22 cellular contexts compared by ENCODE assay signal in genomic region chr7:137976700-137977099, GRCh38. TPM values are rescaled to one million over a fixed set of nuclear protein-coding genes. Genes with fewer than 3 reads are reported as not detected.
DNase-seq lines count a peak whose midpoint lies in the region; ATAC-seq, FAIRE-seq and TF ChIP-seq lines count a peak whose summit lies in the region.
"Had no signal": no experiment of that assay in that cellular context is flagged by ENCODE, and none has a peak within 500 bp of the region (broad histone marks: within the 10 kb centered on the region; RNA-seq: fewer than 3 reads in every experiment).

No MANE protein-coding gene starts in this region.

- H3K4me3 ChIP-seq in K562 (no peak overlapping the region), subcutaneous abdominal adipose tissue (ENCODE audit: low read depth in 1 of 5, low read length in 5 of 5) (no peak overlapping the region)

- H3K9ac ChIP-seq in H9 (ENCODE audit: extremely low read depth, insufficient read length, low read length) (no peak overlapping the region), K562 (ENCODE audit: insufficient read depth in 1 of 2, low read depth in 2 of 2, low read length in 2 of 2) (no peak overlapping the region), subcutaneous abdominal adipose tissue (ENCODE audit: low read length in 5 of 5) (peak overlapping the region in 1 of 5 donors; percentile 58)

- H2AK5ac ChIP-seq in H9 (ENCODE audit: insufficient read length, low read length): no peak overlapping the region

- peak overlapping the region in 2 of 3 experiments; percentile 59 to 82; a peak in 1 of 7 replicates for H3K27ac Mint-ChIP-seq in H9
- peak overlapping the region; percentile 59 to 95 (median 94) for H3K27ac Mint-ChIP-seq in nephron
- peak overlapping the region in 1 of 2 donors; percentile 42 for H3K27ac Mint-ChIP-seq in natural killer cell
- H3K27ac Mint-ChIP-seq: activated B cell treated with CpG ODN at 0.5 μM for 24 hours; activated naive CD8-positive, alpha-beta T cell treated with anti-CD3 and anti-CD28 coated beads, Interleukin-2, amount 50 U/mL, for 24 hours; natural killer cell treated with Interleukin-12 subunit alpha and Interleukin-12 subunit beta and Interleukin-15 and Interleukin-18, amount 100 ng/mL, for 72 hours; stimulated activated naive B cell treated with anti-CD40 and anti-IgM and Interleukin-4, amounts not matched to agents 10 μg/mL and 1 μg/mL and 100 μg/mL, for 72 hours had no signal

- in situ Hi-C loops in K562 (cut with MboI): no loop called here

- H3T11ph ChIP-seq in H9 (ENCODE audit: low read length): no peak overlapping the region

- no peaks in the 10 kb centered on the region; the same call in 1 of the 2 replicates for H3K4me1 ChIP-seq in H9 (ENCODE audit: insufficient read depth, low read length)
- H3K4me1 ChIP-seq in K562 (replicated peaks in 1 of 2; ENCODE audit: control insufficient read depth in 2 of 2, insufficient read depth in 2 of 2, low read length in 2 of 2): peaks cover 16 to 36% of the 10 kb centered on the region in 2 experiments
- H3K4me1 ChIP-seq in subcutaneous abdominal adipose tissue (ENCODE audit: control insufficient read depth in 5 of 5, insufficient read depth in 5 of 5, low read length in 5 of 5): peaks cover 6 to 66% (median 47%) of the 10 kb centered on the region in 5 donors

- H3K36me3 ChIP-seq in K562 (ENCODE audit: control insufficient read depth, insufficient read depth, low read length) (peaks cover 3% of the 10 kb centered on the region), subcutaneous abdominal adipose tissue (ENCODE audit: control insufficient read depth in 5 of 5, insufficient read depth in 5 of 5, low read length in 5 of 5) (no peaks in the 10 kb centered on the region)

- TF ChIP-seq POLR2A in K562 (conservative IDR thresholded peaks at IDR 0.05): no peak

- H2AFZ ChIP-seq in H9 (ENCODE audit: low read length): no peak overlapping the region
- H2AFZ ChIP-seq in K562 (ENCODE audit: low read depth, low read length): no peak overlapping the region

- POLR2A ChIA-PET in K562 (lab: Yijun Ruan, JAX): interaction anchor here (0.5 to 1.5 kb wide), 6 partner anchors 8 to 384 kb away, joined by 3 to 6 read pairs (median 3); no protein-coding TSS in a partner anchor

- H3K4me2 ChIP-seq in H9 (ENCODE audit: insufficient read depth, insufficient read length, low read length): no peak overlapping the region
- peak overlapping the region; percentile 40 for H3K4me2 ChIP-seq in K562 (ENCODE audit: insufficient read depth, low read length)

- peak; percentile 15 for FAIRE-seq in K562 (lab: Jason Lieb, UNC)
- FAIRE-seq: GM19239, kidney had no signal

- H4K5ac ChIP-seq in H9 (ENCODE audit: insufficient read length, low read depth, low read length): no peak overlapping the region

- TF ChIP-seq CTCF in H9 (conservative IDR thresholded peaks at IDR 0.05) (no peak), K562 (IDR thresholded peaks at IDR 0.05 in 2 of 3, conservative IDR thresholded peaks at IDR 0.05 in 1 of 3; ENCODE audit: insufficient read depth in 2 of 3, low read depth in 1 of 3, low read length in 3 of 3) (peak in 1 of 3 experiments; percentile 23; a peak in 1 of 6 replicates), nephron (IDR thresholded peaks at IDR 0.05; ENCODE audit: unreplicated experiment in 3 of 3) (no peak), natural killer cell (IDR thresholded peaks at IDR 0.05) (no peak)

- H2BK20ac ChIP-seq in H9 (ENCODE audit: low read depth, low read length, poor library complexity, severe bottlenecking): no peak overlapping the region

- H3K27me3 ChIP-seq in H9 (ENCODE audit: insufficient read depth, low read length) (no peaks in the 10 kb centered on the region), K562 (ENCODE audit: control insufficient read depth in 2 of 2, insufficient read depth in 2 of 2, low read length in 2 of 2) (no peaks in the 10 kb centered on the region), subcutaneous abdominal adipose tissue (ENCODE audit: control insufficient read depth in 5 of 5, insufficient read depth in 4 of 5, low read length in 5 of 5) (no peaks in the 10 kb centered on the region)

- no TSS peak for BruUV-seq in K562 (replicated peaks; lab: Mats Ljungman, UMichigan)

- H2BK5ac ChIP-seq in H9 (ENCODE audit: insufficient read length, low read length): no peak overlapping the region

- peak; percentile 85 for ATAC-seq in K562
- no peak for ATAC-seq in HG02885 (IDR thresholded peaks at IDR 0.05; ENCODE audit: poor library complexity, unreplicated experiment)
- no peak for ATAC-seq in natural killer cell
- ATAC-seq: activated naive CD8-positive, alpha-beta T cell treated with anti-CD3 and anti-CD28 coated beads, Interleukin-2, amount 50 U/mL, for 24 hours; natural killer cell treated with Interleukin-12 subunit alpha and Interleukin-12 subunit beta and Interleukin-15 and Interleukin-18, amount 100 ng/mL, for 72 hours; stimulated activated naive B cell treated with anti-CD40 and anti-IgM and Interleukin-4, amounts not matched to agents 10 μg/mL and 1 μg/mL and 100 μg/mL, for 72 hours had no signal

- TF ChIP-seq EP300 in K562 (IDR thresholded peaks at IDR 0.05; ENCODE audit: low read length): no peak

- no peak overlapping the region for H4K91ac ChIP-seq in H9 (ENCODE audit: insufficient read length, low read depth, low read length)

- H3K4me1 Mint-ChIP-seq in H9: peaks cover 30 to 43% of the 10 kb centered on the region in 2 experiments
- peaks cover 58% of the 10 kb centered on the region for H3K4me1 Mint-ChIP-seq in nephron
- H3K4me1 Mint-ChIP-seq in natural killer cell: peaks cover 19 to 34% of the 10 kb centered on the region in 2 donors

- no peaks in the 10 kb centered on the region for H3K9me3 ChIP-seq in H9 (ENCODE audit: control insufficient read depth, low read depth, low read length)
- H3K9me3 ChIP-seq in K562 (replicated peaks; ENCODE audit: control insufficient read depth, insufficient read depth, low read depth, low read length): no peaks in the 10 kb centered on the region
- no peaks in the 10 kb centered on the region for H3K9me3 ChIP-seq in subcutaneous abdominal adipose tissue (ENCODE audit: control insufficient read depth in 5 of 5, low read length in 5 of 5)

- intact Hi-C loops in K562 (cut with micrococcal nuclease) (no loop called here), natural killer cell (cut with micrococcal nuclease) (no loop called here)

- no peak overlapping the region for H3K56ac ChIP-seq in H9 (ENCODE audit: insufficient read length, low read depth, low read length)

- H3K23me2 ChIP-seq in H9 (ENCODE audit: insufficient read length, low read depth, low read length, poor library complexity, severe bottlenecking): no peaks in the 10 kb centered on the region

- H3K9me1 ChIP-seq in K562 (ENCODE audit: control insufficient read depth, insufficient read depth, low read length): no peaks in the 10 kb centered on the region

- DNase-seq in H9 (no peak), K562 (ENCODE audit: extremely low read depth in 1 of 4, low spot score in 3 of 4) (peak in 3 of 4 experiments; percentile 58 to 71 (median 61)), NCI-H774 (lab: John Stamatoyannopoulos, UW) (no peak), natural killer cell (no peak), HT-29 (ENCODE audit: low spot score) (no peak)
- DNase-seq: activated B cell treated with CpG ODN at 0.5 μM for 24 hours; activated naive CD8-positive, alpha-beta T cell treated with anti-CD3 and anti-CD28 coated beads, Interleukin-2, amount 50 U/mL, for 24 hours; central memory CD4-positive, alpha-beta T cell; effector memory CD4-positive, alpha-beta T cell; hypothalamus; Karpas-422; kidney; mesendoderm; NCI-H1092 treated with DMSO at 0.1 percent for 48 hours; NCI-H2107; NCI-H524 treated with DMSO at 0.1 percent for 48 hours; stimulated activated naive B cell treated with anti-CD40 and anti-IgM and Interleukin-4, amounts not matched to agents 10 μg/mL and 1 μg/mL and 100 μg/mL, for 72 hours had no signal

- H3K9me3 Mint-ChIP-seq in H9 (no peaks in the 10 kb centered on the region), nephron (no peaks in the 10 kb centered on the region), natural killer cell (no peaks in the 10 kb centered on the region)
- H3K9me3 Mint-ChIP-seq: activated B cell treated with CpG ODN at 0.5 μM for 24 hours; natural killer cell treated with Interleukin-12 subunit alpha and Interleukin-12 subunit beta and Interleukin-15 and Interleukin-18, amount 100 ng/mL, for 72 hours had no signal

- H3K36me3 Mint-ChIP-seq in H9 (ENCODE audit: insufficient read depth in 1 of 3, low read depth in 3 of 3) (peaks cover 4 to 13% (median 10%) of the 10 kb centered on the region in 3 experiments; a peak in 5 of 7 replicates), nephron (ENCODE audit: low read depth) (peaks cover 18% of the 10 kb centered on the region), natural killer cell (no peaks in the 10 kb centered on the region)
- H3K36me3 Mint-ChIP-seq: natural killer cell treated with Interleukin-12 subunit alpha and Interleukin-12 subunit beta and Interleukin-15 and Interleukin-18, amount 100 ng/mL, for 72 hours had no signal

- H3K4me3 Mint-ChIP-seq in H9 (no peak overlapping the region), nephron (peak overlapping the region in 1 of 3 experiments; percentile 19), natural killer cell (no peak overlapping the region)
- H3K4me3 Mint-ChIP-seq: activated B cell treated with CpG ODN at 0.5 μM for 24 hours; activated naive CD8-positive, alpha-beta T cell treated with anti-CD3 and anti-CD28 coated beads, Interleukin-2, amount 50 U/mL, for 24 hours; natural killer cell treated with Interleukin-12 subunit alpha and Interleukin-12 subunit beta and Interleukin-15 and Interleukin-18, amount 100 ng/mL, for 72 hours; stimulated activated naive B cell treated with anti-CD40 and anti-IgM and Interleukin-4, amounts not matched to agents 10 μg/mL and 1 μg/mL and 100 μg/mL, for 72 hours had no signal

- no peaks in the 10 kb centered on the region for H4K20me1 ChIP-seq in H9 (ENCODE audit: control insufficient read depth, insufficient read depth, insufficient read length)
- H4K20me1 ChIP-seq in K562 (replicated peaks; ENCODE audit: control insufficient read depth, insufficient read depth, low read length): peaks cover 12% of the 10 kb centered on the region

- no peak overlapping the region for H2BK15ac ChIP-seq in H9 (ENCODE audit: low read depth, low read length)

- no peak overlapping the region for H2BK120ac ChIP-seq in H9 (ENCODE audit: low read depth, low read length, poor library complexity, severe bottlenecking)

- no peak overlapping the region for H3K23ac ChIP-seq in H9 (ENCODE audit: insufficient read length, low read depth, low read length)

- peaks cover 13% of the 10 kb centered on the region for H3K79me1 ChIP-seq in H9 (ENCODE audit: insufficient read depth, low read depth, low read length, poor library complexity, severe bottlenecking)

- peaks cover 7% of the 10 kb centered on the region; the same call in 1 of the 2 replicates for H3K79me2 ChIP-seq in H9 (ENCODE audit: insufficient read depth, low read length)
- H3K79me2 ChIP-seq in K562 (ENCODE audit: control insufficient read depth, insufficient read depth, low read length): peaks cover 74% of the 10 kb centered on the region

- H2BK12ac ChIP-seq in H9 (ENCODE audit: insufficient read length, low read depth, low read length): no peak overlapping the region

- WGBS in H9 (ENCODE audit: extremely low coverage, insufficient read length, low lambda C conversion rate): no CpG with 5 or more reads among the region's 5 CpGs
- WGBS in K562 (ENCODE audit: insufficient coverage, low coverage, missing lambda C conversion rate): 13% methylated on average over 5 of the region's 5 CpGs

- no peak overlapping the region for H3K27ac ChIP-seq in H9 (ENCODE audit: insufficient read length, low read depth, low read length)
- H3K27ac ChIP-seq in K562 (ENCODE audit: extremely low read depth, low read depth, low read length): no peak overlapping the region
- peak overlapping the region; percentile 89 for H3K27ac ChIP-seq in subcutaneous abdominal adipose tissue (ENCODE audit: low read depth, low read length)

- H3K4ac ChIP-seq in H9 (ENCODE audit: low read depth, low read length): no peak overlapping the region

- CTCF ChIA-PET in K562 (lab: Yijun Ruan, JAX; ENCODE audit: low intra/inter-chr PET ratio): interaction anchor here (0.6 kb wide), 1 partner anchor 19 kb away, joined by 3 read pairs; no protein-coding TSS in a partner anchor

- no peak overlapping the region for H3K14ac ChIP-seq in H9 (ENCODE audit: insufficient read depth, low read length)

- no peaks in the 10 kb centered on the region for H3K27me3 Mint-ChIP-seq in H9 (ENCODE audit: low read depth)
- no peaks in the 10 kb centered on the region for H3K27me3 Mint-ChIP-seq in nephron (ENCODE audit: low read depth)
- H3K27me3 Mint-ChIP-seq in natural killer cell (ENCODE audit: low read depth in 2 of 2): no peaks in the 10 kb centered on the region
- H3K27me3 Mint-ChIP-seq: activated B cell treated with CpG ODN at 0.5 μM for 24 hours; activated naive CD8-positive, alpha-beta T cell treated with anti-CD3 and anti-CD28 coated beads, Interleukin-2, amount 50 U/mL, for 24 hours; natural killer cell treated with Interleukin-12 subunit alpha and Interleukin-12 subunit beta and Interleukin-15 and Interleukin-18, amount 100 ng/mL, for 72 hours; stimulated activated naive B cell treated with anti-CD40 and anti-IgM and Interleukin-4, amounts not matched to agents 10 μg/mL and 1 μg/mL and 100 μg/mL, for 72 hours had no signal

- H3K18ac ChIP-seq in H9 (ENCODE audit: insufficient read length, low read depth, low read length): no peak overlapping the region

- H4K8ac ChIP-seq in H9 (replicated peaks; ENCODE audit: insufficient read length, low read depth, low read length): no peak overlapping the region

- TF ChIP-seq RAD21 in K562 (CRISPR knock-in tag; conservative IDR thresholded peaks at IDR 0.05 in 1 of 2, IDR thresholded peaks at IDR 0.05 in 1 of 2): peak in 1 of 2 experiments; percentile 22; a peak in 2 of 4 replicates

RNA-seq across cellular contexts. Expression of gene CREB3L2, which starts 25.2 kb away (rescaled TPM):
- total RNA-seq in H9 (2021): 58.1 and 60.7 TPM in 2 replicates
- 58.2 and 65.5 TPM in 2 replicates for total RNA-seq in K562 (2011; cell fraction: chromatin; rRNA removed; ENCODE audit: low replicate concordance)
- 39.9 and 41.2 TPM in 2 replicates for total RNA-seq in K562 (2011; cell fraction: nucleolus; rRNA removed)
- 52.9 and 82.7 TPM in 2 replicates for total RNA-seq in K562 (2011; cell fraction: nucleoplasm; rRNA removed)
- 10.2 and 19.6 TPM in 2 replicates for total RNA-seq in K562 (2014; rRNA removed)
- 13.8 and 15.2 TPM in 2 replicates for total RNA-seq in K562 (2014; rRNA removed; fragmentation: Illumina TruSeq; extraction: Trizol)
- total RNA-seq in K562 (2015; rRNA removed; fragmentation: Illumina TruSeq; extraction: Trizol): 16.0 and 17.5 TPM in 2 replicates
- 44.7 and 45.6 TPM in 2 replicates for total RNA-seq in K562 (2021)
- 17.1 and 37.9 TPM in 2 replicates for polyA plus RNA-seq in K562 (2011; rRNA removed)
- polyA plus RNA-seq in K562 (2011; cell fraction: cytosol; rRNA removed): 15.4 and 27.7 TPM in 2 replicates
- 24.4 and 31.2 TPM in 2 replicates for polyA plus RNA-seq in K562 (2011; cell fraction: nucleus; rRNA removed)
- 20.5 and 29.6 TPM in 2 replicates for polyA plus RNA-seq in K562 (2012)
- polyA plus RNA-seq in K562 (2014; fragmentation: Illumina TruSeq; extraction: Trizol): 26.9 and 27.4 TPM in 2 replicates
- polyA plus RNA-seq in K562 (2014; fragmentation: Nextera tagmentation; extraction: Ambion mirVana): 1 to 10 TPM; 7.1 to 8.8 TPM
- 15.8 and 18.7 TPM in 2 replicates for polyA plus RNA-seq in K562 (2014; rRNA removed)
- 30.2 and 46.2 TPM in 2 replicates for polyA minus RNA-seq in K562 (2011; rRNA and poly(A)+ RNA removed)
- 19.4 and 34.7 TPM in 2 replicates for polyA minus RNA-seq in K562 (2011; cell fraction: cytosol; rRNA and poly(A)+ RNA removed)
- 24.1 and 55.8 TPM in 2 replicates for polyA minus RNA-seq in K562 (2011; cell fraction: nucleus; rRNA and poly(A)+ RNA removed)
- 10 to 100 TPM; 45.9 to 54.6 (median 52.5) TPM for total RNA-seq in natural killer cell
- 3.2 and 4.1 TPM in 2 replicates for total RNA-seq in HT-29 (2014; rRNA removed; shearing (Covaris generic))

Comparison
In these comparisons a context has a peak if more than half of its experiments do, and no peak if none do; other contexts are left out.
1. DNase-seq: peak in K562 (3 of 4); none in H9 (single experiment), NCI-H774 (single experiment), natural killer cell (single experiment) and HT-29 (single experiment).